In genomic region chrX:19904778-19905367, GRCh38 we compare ENCODE assay signal across 9 cellular contexts. TPM values are rescaled to one million over a fixed set of nuclear protein-coding genes. Genes with fewer than 3 reads are reported as not detected.
DNase-seq lines count a peak whose midpoint lies in the region; ATAC-seq and TF ChIP-seq lines count a peak whose summit lies in the region.
"Had no signal": no experiment of that assay in that cellular context is flagged by ENCODE, and none has a peak within 500 bp of the region (broad histone marks: within the 10 kb centered on the region; RNA-seq: fewer than 3 reads in every experiment).

No MANE protein-coding gene starts in this region.

- no peaks in the 10 kb centered on the region for H3K27me3 ChIP-seq in heart right ventricle
- H3K27me3 ChIP-seq in smooth muscle cell (ENCODE audit: low read depth): no peaks in the 10 kb centered on the region

- ATAC-seq in HG02763 (IDR thresholded peaks at IDR 0.05; ENCODE audit: unreplicated experiment) (peak; percentile 73), heart right ventricle (peak in 6 of 8 donors; percentile 15 to 72 (median 55))
- peak; percentile 56 for ATAC-seq in activated T-helper 17 cell treated with anti-CD3 and anti-CD28 coated beads, Interleukin-2, amount 50 U/mL, for 72 hours (replicated peaks)

- WGBS in heart right ventricle, 2 donors: 17% methylated on average over 5 of the region's 5 CpGs
- WGBS in smooth muscle cell (ENCODE audit: low lambda C conversion rate): 47% methylated on average over 5 of the region's 5 CpGs

- no peak overlapping the region for H3K4me3 Mint-ChIP-seq in activated T-helper 17 cell treated with anti-CD3 and anti-CD28 coated beads, Interleukin-2, amount 50 U/mL, for 72 hours

- H3K36me3 ChIP-seq in heart right ventricle: no peaks in the 10 kb centered on the region
- no peaks in the 10 kb centered on the region for H3K36me3 ChIP-seq in smooth muscle cell (ENCODE audit: low read depth)

- H3K4me1 ChIP-seq in heart right ventricle (no peaks in the 10 kb centered on the region), smooth muscle cell (ENCODE audit: low read depth) (no peaks in the 10 kb centered on the region)

- peaks cover 7% of the 10 kb centered on the region for H3K4me1 Mint-ChIP-seq in activated T-helper 17 cell treated with anti-CD3 and anti-CD28 coated beads, Interleukin-2, amount 50 U/mL, for 72 hours

- no peak overlapping the region for H3K4me2 ChIP-seq in smooth muscle cell

- H3K9ac ChIP-seq in smooth muscle cell (ENCODE audit: low read depth): no peak overlapping the region

- no peak overlapping the region for H3K27ac ChIP-seq in heart right ventricle
- H3K27ac ChIP-seq in smooth muscle cell (ENCODE audit: low read depth): no peak overlapping the region

- intact Hi-C loops in heart right ventricle (cut with DNase I): loop anchor here in 8 of 10 donors (2.0 to 10.0 kb wide), 8 partner anchors 86 to 540 kb away; partner anchors contain the start of gene BCLAF3 (in 7 of the 8)

- no peak overlapping the region for H3K27ac Mint-ChIP-seq in activated T-helper 17 cell treated with anti-CD3 and anti-CD28 coated beads, Interleukin-2, amount 50 U/mL, for 72 hours

- no peaks in the 10 kb centered on the region for H3K27me3 Mint-ChIP-seq in activated T-helper 17 cell treated with anti-CD3 and anti-CD28 coated beads, Interleukin-2, amount 50 U/mL, for 72 hours
- H3K27me3 Mint-ChIP-seq: IgD-negative memory B cell had no signal

- H3K79me2 ChIP-seq in smooth muscle cell (ENCODE audit: low read depth): no peaks in the 10 kb centered on the region

- no peak overlapping the region for H2AFZ ChIP-seq in smooth muscle cell (ENCODE audit: low read depth)

- TF ChIP-seq CTCF in GM12864 (IDR thresholded peaks at IDR 0.05; ENCODE audit: low read depth, low read length, missing control alignments) (peak; percentile 71), heart right ventricle (IDR thresholded peaks at IDR 0.05) (peak; percentile 46 to 69 (median 63)), smooth muscle cell (IDR thresholded peaks at IDR 0.05; ENCODE audit: borderline replicate concordance, insufficient read depth, poor library complexity, severe bottlenecking) (peak; percentile 48)

- H3K9me3 ChIP-seq in heart right ventricle (no peaks in the 10 kb centered on the region), smooth muscle cell (replicated peaks; ENCODE audit: low read depth) (no peaks in the 10 kb centered on the region)

- H3K4me3 ChIP-seq in GM12864 (ENCODE audit: low read depth, low read length) (no peak overlapping the region), heart right ventricle (no peak overlapping the region), smooth muscle cell (no peak overlapping the region)

- no peaks in the 10 kb centered on the region for H3K9me3 Mint-ChIP-seq in activated T-helper 17 cell treated with anti-CD3 and anti-CD28 coated beads, Interleukin-2, amount 50 U/mL, for 72 hours

- H3F3A ChIP-seq in smooth muscle cell (ENCODE audit: low read depth): no peaks in the 10 kb centered on the region

- DNase-seq in AML-193 (lab: John Stamatoyannopoulos, UW) (peak; percentile 19 to 49), GM12864 (ENCODE audit: low read depth) (no peak), NCI-H2196 (lab: John Stamatoyannopoulos, UW; ENCODE audit: unreplicated experiment) (peak; percentile 42), heart right ventricle (peak in 1 of 2 donors; percentile 4), smooth muscle cell (lab: John Stamatoyannopoulos, UW; ENCODE audit: unreplicated experiment) (no peak), activated gamma-delta T cell (lab: John Stamatoyannopoulos, UW) (no peak)

- no peaks in the 10 kb centered on the region for H3K36me3 Mint-ChIP-seq in activated T-helper 17 cell treated with anti-CD3 and anti-CD28 coated beads, Interleukin-2, amount 50 U/mL, for 72 hours (ENCODE audit: low read depth)

- no peaks in the 10 kb centered on the region for H4K20me1 ChIP-seq in smooth muscle cell (ENCODE audit: low read depth)

RNA-seq across cellular contexts. Expression of gene SH3KBP1, which starts 17.5 kb away (rescaled TPM):
- total RNA-seq in activated T-helper 17 cell treated with anti-CD3 and anti-CD28 coated beads, Interleukin-2, amount 50 U/mL, for 72 hours: 10 to 100 TPM; 84.5 to 95.8 TPM
- total RNA-seq in heart right ventricle (10 to 100 TPM; 18.1 to 59.7 (median 36.7) TPM), smooth muscle cell (69.7 and 76.8 TPM in 2 replicates)
- polyA plus RNA-seq in heart right ventricle (10 to 100 TPM in 1 of 2 donors, 1 to 10 TPM in 1; 8.1 to 16.7 TPM), smooth muscle cell (68.0 and 77.3 TPM in 2 replicates)

Comparison
In these comparisons a context has a peak if more than half of its experiments do, and no peak if none do; other contexts are left out.
1. DNase-seq: peak in AML-193 (2 of 2) and NCI-H2196 (single experiment); none in GM12864 (single experiment), smooth muscle cell (single experiment) and activated gamma-delta T cell (single experiment).
2. Peak in every context shown above with its lines, with median percentiles within 50 percentile points of each other: CTCF ChIP-seq and ATAC-seq.